In genomic region chr6:48111143-48111506, GRCh38 we compare ENCODE assay signal across 9 cellular contexts. TPM values are rescaled to one million over a fixed set of nuclear protein-coding genes. Genes with fewer than 3 reads are reported as not detected.
A peak's percentile ranks its signal among the peaks of the same experiment; 100 is the strongest.
DNase-seq lines count a peak whose midpoint lies in the region; ATAC-seq and TF ChIP-seq lines count a peak whose summit lies in the region.
"Had no signal": no experiment of that assay in that cellular context is flagged by ENCODE, and none has a peak within 500 bp of the region (broad histone marks: within the 10 kb centered on the region; RNA-seq: fewer than 3 reads in every experiment).

Gene PTCHD4, minus strand, starts transcription at chr6:48111197. Its CDS starts 42,240 bp downstream, at chr6:48068957.

- peak within 1 kb of the TSS; percentile 98 for H3K27ac Mint-ChIP-seq in MCF 10A (ENCODE audit: low read depth, unreplicated experiment)

- no peaks in the 10 kb centered on the region for H3K9me3 Mint-ChIP-seq in MCF 10A (ENCODE audit: unreplicated experiment)

- peak; percentile 84 for DNase-seq in Caki2 (ENCODE audit: low read depth)
- peak; percentile 74 for DNase-seq in M059J (ENCODE audit: low read depth)
- DNase-seq in MCF 10A (ENCODE audit: unreplicated experiment): peak; percentile 98
- DNase-seq in lower lobe of right lung: peak; percentile 44
- DNase-seq in NOMO-1 treated with dmso at 0.1 percent for 144 hours (lab: John Stamatoyannopoulos, UW; ENCODE audit: unreplicated experiment): no peak
- DNase-seq in activated effector memory CD4-positive, alpha-beta T cell treated with Interleukin-2 at 50 U/mL for 16 hours: no peak
- DNase-seq in amygdala (lab: John Stamatoyannopoulos, UW): no peak
- DNase-seq: NCI-H446 had no signal

- no peak within 1 kb of the TSS for H3K27ac ChIP-seq in lower lobe of right lung

- intact Hi-C loops in MCF 10A (cut with micrococcal nuclease): loop anchor here (2.0 to 10.0 kb wide), 2 partner anchors 24 to 714 kb away; no protein-coding TSS in a partner anchor
- intact Hi-C loops in lower lobe of right lung (cut with DNase I): no loop called here

- ATAC-seq in lower lobe of right lung (peak; percentile 21 to 90), HG02973 (IDR thresholded peaks at IDR 0.05; ENCODE audit: unreplicated experiment) (no peak)

- peaks cover 14% of the 10 kb centered on the region for H3K36me3 Mint-ChIP-seq in MCF 10A (ENCODE audit: insufficient read depth, unreplicated experiment)

- POLR2A ChIA-PET in MCF 10A (lab: Yijun Ruan, JAX): interaction anchor here (0.5 to 2.2 kb wide), 10 partner anchors 9 to 717 kb away, joined by 3 to 9 read pairs (median 4); no protein-coding TSS in a partner anchor

- no peaks in the 10 kb centered on the region for H3K4me1 ChIP-seq in lower lobe of right lung

- in situ Hi-C loops in Caki2 (cut with HindIII; ENCODE audit: low pct_unique_long_range_greater_than_20kb, low sequenced_read_pairs): no loop called here

- H3K27me3 ChIP-seq in lower lobe of right lung (ENCODE audit: low read depth): no peaks in the 10 kb centered on the region

- H3K4me3 ChIP-seq in lower lobe of right lung: peak within 1 kb of the TSS; percentile 37

- CTCF ChIA-PET in MCF 10A (lab: Yijun Ruan, JAX): no interaction called here

- H3K4me3 Mint-ChIP-seq in MCF 10A (ENCODE audit: unreplicated experiment): peak within 1 kb of the TSS; percentile 97

- TF ChIP-seq CTCF in MCF 10A (IDR thresholded peaks at IDR 0.05; ENCODE audit: unreplicated experiment) (no peak), lower lobe of right lung (IDR thresholded peaks at IDR 0.05) (no peak)

- no peaks in the 10 kb centered on the region for H3K9me3 ChIP-seq in lower lobe of right lung

- H3K27me3 Mint-ChIP-seq in MCF 10A (ENCODE audit: insufficient read depth, unreplicated experiment): no peaks in the 10 kb centered on the region

- H3K36me3 ChIP-seq in lower lobe of right lung: no peaks in the 10 kb centered on the region

- H3K4me1 Mint-ChIP-seq in MCF 10A (ENCODE audit: insufficient read depth, unreplicated experiment): peaks cover 15% of the 10 kb centered on the region

- no TSS peak for BruUV-seq in MCF 10A (replicated peaks; lab: Mats Ljungman, UMichigan)

RNA-seq across cellular contexts. Expression of gene PTCHD4, which starts in this region (rescaled TPM):
- 13.5 and 16.2 TPM in 2 replicates for total RNA-seq in Caki2 (2014; rRNA removed; shearing (Covaris generic); ENCODE audit: low replicate concordance)
- total RNA-seq in M059J (2014; rRNA removed; shearing (Covaris generic)): 0.15 and 1.3 TPM in 2 replicates
- total RNA-seq in MCF 10A (2022) (7.4 and 8.4 TPM in 2 replicates), lower lobe of right lung (2.3 TPM)

Comparison
In these comparisons a context has a peak if more than half of its experiments do, and no peak if none do; other contexts are left out.
1. DNase-seq: peak in Caki2 (single experiment), M059J (single experiment), MCF 10A (single experiment) and lower lobe of right lung (single experiment); none in NOMO-1 treated with dmso at 0.1 percent for 144 hours (single experiment), activated effector memory CD4-positive, alpha-beta T cell treated with Interleukin-2 at 50 U/mL for 16 hours (single experiment) and amygdala (0 of 56).